ENCODE assay signal across 1 cellular context in genomic region chr18:49628993-49629795, GRCh38.
TF ChIP-seq lines count a peak whose summit lies in the region.

No MANE protein-coding gene starts in this region.

TF ChIP-seq in HepG2, 621 proteins besides CTCF, POLR2A, EP300 and RAD21 (continued from another document):
- TF ChIP-seq ZNF687 (CRISPR knock-in tag; IDR thresholded peaks at IDR 0.05), result peak; percentile 29
- TF ChIP-seq HNF4G (IDR thresholded peaks at IDR 0.05; ENCODE audit: borderline replicate concordance, low read depth, low read length), result peak; percentile 44; the same call in 1 of the 2 replicates
- no peak for TF ChIP-seq HNF4G (CRISPR knock-in tag; IDR thresholded peaks at IDR 0.05; ENCODE audit: borderline replicate concordance, low read depth)
